Comparison of ENCODE assay signal across 18 cellular contexts in the genomic region with DNA sequence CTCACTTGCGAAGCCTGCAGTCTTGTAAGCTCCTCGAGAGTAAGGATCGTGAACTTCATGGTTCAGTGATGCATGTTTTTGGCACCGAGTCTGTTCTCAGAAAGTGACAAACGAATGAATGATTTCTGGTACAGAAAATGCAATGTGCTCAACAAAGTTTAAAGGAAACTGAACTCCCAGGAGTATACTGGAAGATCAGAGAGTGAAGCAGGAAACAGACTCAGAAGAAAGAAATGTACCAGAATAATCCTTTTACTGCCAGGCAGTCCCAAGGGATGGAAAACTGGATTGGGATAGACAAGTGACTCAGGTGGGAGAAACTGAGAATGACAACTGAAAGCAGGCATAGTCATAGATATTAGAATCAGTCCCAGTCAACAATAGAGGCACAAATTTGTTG.
"Had no signal": no experiment of that assay in that cellular context is flagged by ENCODE, and none has a peak within 500 bp of the region (broad histone marks: within the 10 kb centered on the region; RNA-seq: fewer than 3 reads in every experiment).

No MANE protein-coding gene starts in this region.

- DNase-seq: activated CD4-positive, alpha-beta T cell treated with anti-CD3 and anti-CD28 coated beads, Interleukin-2, amount 50 U/mL, for 1 hour; activated CD4-positive, CD25-positive, alpha-beta regulatory T cell treated with anti-CD3 and anti-CD28 coated beads, Interleukin-2, amount 50 U/mL, for 72 hours; activated CD8-positive, alpha-beta memory T cell treated with anti-CD3 and anti-CD28 coated beads, Interleukin-2, amount 50 U/mL, for 4 hours; activated naive CD4-positive, alpha-beta T cell treated with anti-CD3 and anti-CD28 coated beads for 36 hours; activated T-cell treated with anti-CD3 and anti-CD28 coated beads, Interleukin-2, amount 50 U/mL, for 4 hours; gastrocnemius medialis; head of caudate nucleus; left ventricle myocardium inferior; mammary epithelial cell; naive B cell; stimulated activated CD4-positive, alpha-beta T cell treated with anti-CD3 and anti-CD28 coated beads, Interleukin-15, amount 100 ng/mL, for 24 hours; stimulated activated CD4-positive, alpha-beta T cell treated with anti-CD3 and anti-CD28 coated beads, Interleukin-4, amount 100 ng/mL, for 1 hour; stomach; testis; upper lobe of right lung had no signal

- H3K4me3 ChIP-seq: coronary artery, gastrocnemius medialis, left ventricle myocardium inferior, skin epidermis, stomach, testis, upper lobe of right lung had no signal

- H3K27me3 ChIP-seq: gastrocnemius medialis, stomach, testis, upper lobe of right lung had no signal

- H3K36me3 ChIP-seq: gastrocnemius medialis, left ventricle myocardium inferior, stomach, upper lobe of right lung had no signal

- H3K4me1 ChIP-seq: gastrocnemius medialis, left ventricle myocardium inferior, stomach, testis, upper lobe of right lung had no signal

- H3K27ac ChIP-seq: coronary artery, gastrocnemius medialis, left ventricle myocardium inferior, skin epidermis, stomach, testis, upper lobe of right lung, VCaP had no signal

- H3K9me3 ChIP-seq: gastrocnemius medialis, left ventricle myocardium inferior, stomach, testis, upper lobe of right lung had no signal

- ATAC-seq: activated T-cell treated with anti-CD3 and anti-CD28 coated beads, Interleukin-2, amount 50 U/mL, for 4 hours; gastrocnemius medialis; upper lobe of right lung had no signal
